In genomic region chr5:169971780-169972179, GRCh38 we compare ENCODE assay signal across 31 cellular contexts. TPM values are rescaled to one million over a fixed set of nuclear protein-coding genes. Genes with fewer than 3 reads are reported as not detected.
DNase-seq lines count a peak whose midpoint lies in the region; ATAC-seq, FAIRE-seq and TF ChIP-seq lines count a peak whose summit lies in the region.
"Had no signal": no experiment of that assay in that cellular context is flagged by ENCODE, and none has a peak within 500 bp of the region (broad histone marks: within the 10 kb centered on the region; RNA-seq: fewer than 3 reads in every experiment).

No MANE protein-coding gene starts in this region.

- CTCF ChIA-PET in AG04450 (lab: Charles Lee) (interaction anchor here (0.6 to 5.6 kb wide), 8 partner anchors 8 to 1659 kb away, joined by 3 to 56 read pairs (median 5); partner anchors contain the start of gene INSYN2B), PC-3 (lab: Charles Lee) (interaction anchor here (1.8 kb wide), 1 partner anchor 9 kb away, joined by 8 read pairs; the partner anchor contains the start of gene INSYN2B), endothelial cell of umbilical vein (lab: Charles Lee) (interaction anchor here (1.0 to 2.8 kb wide), 10 partner anchors 9 to 274 kb away, joined by 3 to 74 read pairs (median 6); partner anchors contain the start of gene INSYN2B), Caco-2 (lab: Charles Lee) (interaction anchor here (0.6 to 1.6 kb wide), 2 partner anchors 9 to 335 kb away, joined by 3 to 8 read pairs; partner anchors contain the start of gene INSYN2B)

- POLR2A ChIA-PET in AG04450 (lab: Yijun Ruan, JAX): interaction anchor here (0.6 to 2.4 kb wide), 8 partner anchors 26 to 739 kb away, joined by 4 to 17 read pairs (median 7); no protein-coding TSS in a partner anchor
- POLR2A ChIA-PET in PC-3 (lab: Charles Lee; ENCODE audit: unreplicated experiment): interaction anchor here (0.6 to 1.0 kb wide), 2 partner anchors 17 to 26 kb away, joined by 4 to 5 read pairs; no protein-coding TSS in a partner anchor
- POLR2A ChIA-PET in endothelial cell of umbilical vein (lab: Charles Lee): interaction anchor here (0.6 to 1.1 kb wide), 2 partner anchors 8 to 262 kb away, joined by 6 to 8 read pairs; partner anchors contain the start of gene INSYN2B
- POLR2A ChIA-PET in Caco-2 (lab: Charles Lee): no interaction called here

- H3K4me1 ChIP-seq in PC-3 (ENCODE audit: insufficient read depth, low read length) (peaks cover 40% of the 10 kb centered on the region), endothelial cell of umbilical vein (ENCODE audit: control insufficient read depth, extremely low read depth, insufficient read depth, low read length) (peaks cover 66% of the 10 kb centered on the region), skeletal muscle satellite cell (ENCODE audit: control insufficient read depth, insufficient read depth, low read length) (peaks cover 42% of the 10 kb centered on the region), stomach (no peaks in the 10 kb centered on the region), Caco-2 (peaks cover 26% of the 10 kb centered on the region)
- H3K4me1 ChIP-seq: lower lobe of right lung, thyroid gland had no signal

- no peaks in the 10 kb centered on the region for H3K9me2 ChIP-seq in PC-3 (replicated peaks; ENCODE audit: low read length)

- H3F3A ChIP-seq in PC-3 (ENCODE audit: low read length, unreplicated experiment): peaks cover 3% of the 10 kb centered on the region

- no peak overlapping the region for H3K4me3 Mint-ChIP-seq in Caco-2 (ENCODE audit: unreplicated experiment)
- H3K4me3 Mint-ChIP-seq: activated CD4-positive, alpha-beta T cell treated with anti-CD3 and anti-CD28 coated beads, Interleukin-2, amount 10 ng/mL, durations not matched to agents 24 days and 14 days; activated naive CD8-positive, alpha-beta T cell treated with anti-CD3 and anti-CD28 coated beads, Interleukin-2, amount 10 ng/mL, durations not matched to agents 7 days and 5 days; effector memory CD8-positive, alpha-beta T cell; nephron progenitor cell; stimulated activated naive CD8-positive, alpha-beta T cell treated with anti-CD3 and anti-CD28 coated beads, Interleukin-15, Interleukin-2, amounts not matched to agents 100 ng/mL and 50 ng/mL, for 24 hours; WTC11 had no signal

- H3K27ac Mint-ChIP-seq in Caco-2 (ENCODE audit: unreplicated experiment): no peak overlapping the region
- H3K27ac Mint-ChIP-seq: activated CD4-positive, alpha-beta T cell treated with anti-CD3 and anti-CD28 coated beads, Interleukin-2, amount 10 ng/mL, durations not matched to agents 24 days and 14 days; activated naive CD8-positive, alpha-beta T cell treated with anti-CD3 and anti-CD28 coated beads, Interleukin-2, amount 10 ng/mL, durations not matched to agents 7 days and 5 days; nephron progenitor cell; stimulated activated naive CD8-positive, alpha-beta T cell treated with anti-CD3 and anti-CD28 coated beads, Interleukin-15, Interleukin-2, amounts not matched to agents 100 ng/mL and 50 ng/mL, for 24 hours; WTC11 had no signal

- DNase-seq in AG04450 (ENCODE audit: low read depth, low spot score) (no peak), PC-3 (no peak), endothelial cell of umbilical vein (ENCODE audit: low read depth, low spot score) (no peak), stomach (no peak), NCI-H187 (lab: John Stamatoyannopoulos, UW) (no peak), Caco-2 (no peak)
- DNase-seq: activated CD4-positive, alpha-beta T cell treated with anti-CD3 and anti-CD28 coated beads, Interleukin-2, amount 10 ng/mL, durations not matched to agents 24 days and 14 days; activated CD8-positive, alpha-beta memory T cell treated with anti-CD3 and anti-CD28 coated beads for 24 hours; activated effector memory CD4-positive, alpha-beta T cell treated with Interleukin-2 at 50 U/mL for 16 hours; activated naive CD8-positive, alpha-beta T cell treated with anti-CD3 and anti-CD28 coated beads, Interleukin-2, amount 10 ng/mL, durations not matched to agents 7 days and 5 days; activated T-cell treated with anti-CD3 and anti-CD28 coated beads for 4 hours; central memory CD4-positive, alpha-beta T cell; cortex of kidney; DMS153; effector memory CD8-positive, alpha-beta T cell; kidney glomerular epithelial cell; MV-4-11; NCI-H1436; NCI-H345; nephron progenitor cell; ovary had no signal

- no peak for FAIRE-seq in endothelial cell of umbilical vein (lab: Jason Lieb, UNC)
- FAIRE-seq: GM12878 had no signal

- H2AFZ ChIP-seq in PC-3 (ENCODE audit: low read length) (no peak overlapping the region), endothelial cell of umbilical vein (ENCODE audit: low read depth, low read length) (no peak overlapping the region)

- H3K27ac ChIP-seq in AG04450 (ENCODE audit: low read depth, low read length) (peak overlapping the region; percentile 3), PC-3 (ENCODE audit: low read length) (peak overlapping the region; percentile 83), endothelial cell of umbilical vein (ENCODE audit: insufficient read depth, low read depth, low read length) (peak overlapping the region; percentile 97), stomach (no peak overlapping the region)
- H3K27ac ChIP-seq: esophagus muscularis mucosa, heart left ventricle, lower lobe of right lung, ovary, thyroid gland had no signal

- peaks cover 3% of the 10 kb centered on the region for H3K27me3 Mint-ChIP-seq in Caco-2 (ENCODE audit: insufficient read depth, unreplicated experiment)
- H3K27me3 Mint-ChIP-seq: activated CD4-positive, alpha-beta T cell treated with anti-CD3 and anti-CD28 coated beads, Interleukin-2, amount 10 ng/mL, durations not matched to agents 24 days and 14 days; activated naive CD8-positive, alpha-beta T cell treated with anti-CD3 and anti-CD28 coated beads, Interleukin-2, amount 10 ng/mL, durations not matched to agents 7 days and 5 days; effector memory CD8-positive, alpha-beta T cell; stimulated activated naive CD8-positive, alpha-beta T cell treated with anti-CD3 and anti-CD28 coated beads, Interleukin-15, Interleukin-2, amounts not matched to agents 100 ng/mL and 50 ng/mL, for 24 hours had no signal

- H3K36me3 ChIP-seq in PC-3 (ENCODE audit: low read depth, low read length) (no peaks in the 10 kb centered on the region), endothelial cell of umbilical vein (ENCODE audit: control insufficient read depth in 2 of 2, extremely low read depth in 1 of 2, insufficient read depth in 2 of 2, low read length in 2 of 2) (no peaks in the 10 kb centered on the region), skeletal muscle satellite cell (ENCODE audit: insufficient read depth, low read length) (no peaks in the 10 kb centered on the region), stomach (no peaks in the 10 kb centered on the region), Caco-2 (ENCODE audit: control insufficient read depth, insufficient read depth, low read length) (no peaks in the 10 kb centered on the region)
- H3K36me3 ChIP-seq: esophagus muscularis mucosa, heart left ventricle, lower lobe of right lung, ovary, thyroid gland had no signal

- H3K27me3 ChIP-seq in AG04450 (ENCODE audit: control insufficient read depth, insufficient read depth, low read length) (no peaks in the 10 kb centered on the region), PC-3 (ENCODE audit: low read length) (no peaks in the 10 kb centered on the region), endothelial cell of umbilical vein (ENCODE audit: control insufficient read depth in 2 of 2, insufficient read depth in 2 of 2, low read length in 2 of 2) (no peaks in the 10 kb centered on the region), skeletal muscle satellite cell (ENCODE audit: control insufficient read depth, insufficient read depth, low read length) (no peaks in the 10 kb centered on the region), stomach (no peaks in the 10 kb centered on the region), Caco-2 (replicated peaks; ENCODE audit: control insufficient read depth, insufficient read depth, low read length) (no peaks in the 10 kb centered on the region)
- H3K27me3 ChIP-seq: BLaER1 treated with 17β-estradiol and CSF1 and Interleukin-3, amounts not matched to agents 10 nM and 100 nM; ovary; thyroid gland had no signal

- dilution Hi-C loops in endothelial cell of umbilical vein (cut with MboI; ENCODE audit: extremely low pct_ligation_motif_present, low sequenced_read_pairs): no loop called here

- intact Hi-C loops in PC-3 (cut with micrococcal nuclease): loop anchor here (2.0 kb wide), 1 partner anchor 25 kb away; no protein-coding TSS in a partner anchor
- intact Hi-C loops in endothelial cell of umbilical vein (cut with micrococcal nuclease): loop anchor here (1.0 to 5.0 kb wide), 3 partner anchors 25 to 1394 kb away; partner anchors contain the start of gene PANK3
- intact Hi-C loops in stomach (cut with DNase I; ENCODE audit: low total_unique reads): no loop called here
- intact Hi-C loops in Caco-2 (cut with micrococcal nuclease; ENCODE audit: unreplicated experiment): no loop called here

- peak overlapping the region; percentile 42 for H3K9ac ChIP-seq in PC-3 (ENCODE audit: low read length)
- H3K9ac ChIP-seq in endothelial cell of umbilical vein (replicated peaks; ENCODE audit: extremely low read depth, insufficient read depth, low read length): peak overlapping the region; percentile 77
- H3K9ac ChIP-seq in skeletal muscle satellite cell (ENCODE audit: low read depth, low read length): peak overlapping the region; percentile 79
- H3K9ac ChIP-seq: BLaER1 treated with 17β-estradiol and CSF1 and Interleukin-3, amounts not matched to agents 10 nM and 100 nM had no signal

- WGBS in stomach, 5 donors: 79 to 92% (median 83%) methylated on average over 1 of the region's 1 CpG

- ATAC-seq in PC-3: no peak
- ATAC-seq: effector memory CD8-positive, alpha-beta T cell; GM12878 had no signal

- peaks cover 6% of the 10 kb centered on the region for H3K4me1 Mint-ChIP-seq in Caco-2 (ENCODE audit: low read depth, unreplicated experiment)
- H3K4me1 Mint-ChIP-seq: activated naive CD8-positive, alpha-beta T cell treated with anti-CD3 and anti-CD28 coated beads, Interleukin-2, amount 10 ng/mL, durations not matched to agents 7 days and 5 days had no signal

- H3K4me2 ChIP-seq in PC-3 (ENCODE audit: low read length) (peak overlapping the region; percentile 47), endothelial cell of umbilical vein (ENCODE audit: insufficient read depth, low read length) (peak overlapping the region; percentile 55), skeletal muscle satellite cell (ENCODE audit: low read length) (peak overlapping the region; percentile 45)

- H4K20me1 ChIP-seq in PC-3 (ENCODE audit: low read length) (no peaks in the 10 kb centered on the region), endothelial cell of umbilical vein (replicated peaks; ENCODE audit: control insufficient read depth, extremely low read depth, insufficient read depth, low read length) (no peaks in the 10 kb centered on the region)

- TF ChIP-seq CTCF in AG04450 (IDR thresholded peaks at IDR 0.05; ENCODE audit: low read depth, low read length): no peak
- TF ChIP-seq CTCF in PC-3 (conservative IDR thresholded peaks at IDR 0.05; ENCODE audit: low read depth, low read length): no peak
- TF ChIP-seq CTCF in endothelial cell of umbilical vein (IDR thresholded peaks at IDR 0.05; ENCODE audit: extremely low read depth in 1 of 2, insufficient read depth in 1 of 2, low read depth in 1 of 2, low read length in 2 of 2): no peak
- no peak for TF ChIP-seq CTCF in stomach (IDR thresholded peaks at IDR 0.05)
- no peak for TF ChIP-seq CTCF in Caco-2 (IDR thresholded peaks at IDR 0.05; ENCODE audit: insufficient read depth in 1 of 2, low read depth in 1 of 2, low read length in 1 of 2, severe bottlenecking in 1 of 2, unreplicated experiment in 1 of 2)

- no peaks in the 10 kb centered on the region for H3K9me3 ChIP-seq in AG04450 (ENCODE audit: control insufficient read depth, insufficient read depth, low read length)
- H3K9me3 ChIP-seq in PC-3 (ENCODE audit: low read length): no peaks in the 10 kb centered on the region
- no peaks in the 10 kb centered on the region for H3K9me3 ChIP-seq in endothelial cell of umbilical vein (replicated peaks; ENCODE audit: control insufficient read depth, insufficient read depth, low read length)
- H3K9me3 ChIP-seq in skeletal muscle satellite cell (replicated peaks; ENCODE audit: low read length): no peaks in the 10 kb centered on the region
- H3K9me3 ChIP-seq in stomach: no peaks in the 10 kb centered on the region
- no peaks in the 10 kb centered on the region for H3K9me3 ChIP-seq in Caco-2
- H3K9me3 ChIP-seq: BLaER1 treated with 17β-estradiol and CSF1 and Interleukin-3, amounts not matched to agents 10 nM and 100 nM; esophagus muscularis mucosa; heart left ventricle; lower lobe of right lung; ovary; thyroid gland had no signal

- H3K36me3 Mint-ChIP-seq in Caco-2 (ENCODE audit: insufficient read depth, unreplicated experiment): no peaks in the 10 kb centered on the region
- H3K36me3 Mint-ChIP-seq: WTC11 had no signal

- TF ChIP-seq POLR2A in endothelial cell of umbilical vein (IDR thresholded peaks at IDR 0.05; ENCODE audit: low read depth, low read length) (no peak), stomach (IDR thresholded peaks at IDR 0.05) (no peak)

- H3K4me3 ChIP-seq in AG04450 (ENCODE audit: low read depth, low read length): no peak overlapping the region
- H3K4me3 ChIP-seq in PC-3 (ENCODE audit: low read length): no peak overlapping the region
- H3K4me3 ChIP-seq in endothelial cell of umbilical vein (replicated peaks in 1 of 3; ENCODE audit: insufficient read depth in 1 of 3, low read depth in 1 of 3, low read length in 3 of 3): peak overlapping the region in 1 of 3 experiments; percentile 12
- H3K4me3 ChIP-seq in skeletal muscle satellite cell (ENCODE audit: low read length): peak overlapping the region; percentile 45
- no peak overlapping the region for H3K4me3 ChIP-seq in stomach
- H3K4me3 ChIP-seq in Caco-2 (ENCODE audit: low read depth, low read length): no peak overlapping the region
- H3K4me3 ChIP-seq: BLaER1 treated with 17β-estradiol and CSF1 and Interleukin-3, amounts not matched to agents 10 nM and 100 nM; esophagus muscularis mucosa; GM12878; heart left ventricle; lower lobe of right lung; ovary; thyroid gland had no signal

- no TSS peak for BruUV-seq in PC-3 (replicated peaks; lab: Mats Ljungman, UMichigan)
- BruUV-seq in endothelial cell of umbilical vein (replicated peaks; lab: Mats Ljungman, UMichigan): no TSS peak
- no TSS peak for BruUV-seq in Caco-2 (replicated peaks; lab: Mats Ljungman, UMichigan)

- no peaks in the 10 kb centered on the region for H3K9me1 ChIP-seq in endothelial cell of umbilical vein (replicated peaks; ENCODE audit: control insufficient read depth, extremely low read depth, insufficient read depth, low read length)

- no peaks in the 10 kb centered on the region for H3K9me3 Mint-ChIP-seq in Caco-2 (ENCODE audit: unreplicated experiment)
- H3K9me3 Mint-ChIP-seq: activated CD4-positive, alpha-beta T cell treated with anti-CD3 and anti-CD28 coated beads, Interleukin-2, amount 10 ng/mL, durations not matched to agents 24 days and 14 days; activated naive CD8-positive, alpha-beta T cell treated with anti-CD3 and anti-CD28 coated beads, Interleukin-2, amount 10 ng/mL, durations not matched to agents 7 days and 5 days; effector memory CD8-positive, alpha-beta T cell; nephron progenitor cell; stimulated activated naive CD8-positive, alpha-beta T cell treated with anti-CD3 and anti-CD28 coated beads, Interleukin-15, Interleukin-2, amounts not matched to agents 100 ng/mL and 50 ng/mL, for 24 hours; WTC11 had no signal

- no peak for TF ChIP-seq EP300 in stomach (IDR thresholded peaks at IDR 0.05)

- H3K79me2 ChIP-seq in PC-3 (ENCODE audit: low read length) (peaks cover 9% of the 10 kb centered on the region; the same call in 1 of the 2 replicates), endothelial cell of umbilical vein (ENCODE audit: control insufficient read depth, insufficient read depth, low read length) (peaks cover 91% of the 10 kb centered on the region)

RNA-seq across cellular contexts. Expression of gene INSYN2B, which starts 8.5 kb away (rescaled TPM):
- polyA plus RNA-seq in AG04450 (2011; rRNA removed) (6.1 and 6.8 TPM in 2 replicates), endothelial cell of umbilical vein (12.6 and 17.1 TPM in 2 replicates), stomach (under 1 TPM in 1 of 3 donors, not detected in 2; 0.19 TPM)
- 7.7 and 9.2 TPM in 2 replicates for polyA minus RNA-seq in AG04450 (2011; rRNA and poly(A)+ RNA removed)
- total RNA-seq in PC-3 (2014; rRNA removed) (1.1 and 1.5 TPM in 2 replicates), endothelial cell of umbilical vein (8.2 and 9.9 TPM in 2 replicates), stomach (under 1 TPM in 1 of 5 donors, not detected in 4; 0.18 TPM), Caco-2 (2022) (0.09 TPM in 1 of 2 replicates, not detected in the other)
- polyA plus RNA-seq in endothelial cell of umbilical vein (2011; cell fraction: cytosol; rRNA removed): 11.0 and 18.9 TPM in 2 replicates
- 14.4 and 19.4 TPM in 2 replicates for polyA plus RNA-seq in endothelial cell of umbilical vein (2011; cell fraction: nucleus; rRNA removed)
- polyA plus RNA-seq in endothelial cell of umbilical vein (2012): 12.8 and 20.5 TPM in 2 replicates
- polyA minus RNA-seq in endothelial cell of umbilical vein: 8.4 and 9.0 TPM in 2 replicates
- polyA minus RNA-seq in endothelial cell of umbilical vein (2011; cell fraction: cytosol; rRNA and poly(A)+ RNA removed): not detected
- polyA minus RNA-seq in endothelial cell of umbilical vein (2011; cell fraction: nucleus; rRNA and poly(A)+ RNA removed): 9.1 and 14.4 TPM in 2 replicates
- total RNA-seq in skeletal muscle satellite cell (2012; rRNA removed): 4.6 and 11.9 TPM in 2 replicates
- total RNA-seq: activated CD4-positive, alpha-beta T cell treated with anti-CD3 and anti-CD28 coated beads, Interleukin-2, amount 10 ng/mL, durations not matched to agents 24 days and 14 days; activated naive CD8-positive, alpha-beta T cell treated with anti-CD3 and anti-CD28 coated beads, Interleukin-2, amount 10 ng/mL, durations not matched to agents 7 days and 5 days; esophagus muscularis mucosa; GM12878; lower lobe of right lung; skeletal muscle tissue; thyroid gland; WTC11 had no signal

Comparison
In these comparisons a context has a peak if more than half of its experiments do, and no peak if none do; other contexts are left out.
1. H3K27ac ChIP-seq: peak in AG04450 (single experiment), PC-3 (single experiment) and endothelial cell of umbilical vein (single experiment); none in stomach (0 of 5).
2. intact Hi-C loops: an anchor here in PC-3 (2.0 kb wide) and endothelial cell of umbilical vein (1.0 to 5.0 kb wide); none called in stomach and Caco-2.
3. Peak in every context shown above with its lines, with median percentiles within 50 percentile points of each other: H3K4me2 ChIP-seq and H3K9ac ChIP-seq.